In the genomic region with DNA sequence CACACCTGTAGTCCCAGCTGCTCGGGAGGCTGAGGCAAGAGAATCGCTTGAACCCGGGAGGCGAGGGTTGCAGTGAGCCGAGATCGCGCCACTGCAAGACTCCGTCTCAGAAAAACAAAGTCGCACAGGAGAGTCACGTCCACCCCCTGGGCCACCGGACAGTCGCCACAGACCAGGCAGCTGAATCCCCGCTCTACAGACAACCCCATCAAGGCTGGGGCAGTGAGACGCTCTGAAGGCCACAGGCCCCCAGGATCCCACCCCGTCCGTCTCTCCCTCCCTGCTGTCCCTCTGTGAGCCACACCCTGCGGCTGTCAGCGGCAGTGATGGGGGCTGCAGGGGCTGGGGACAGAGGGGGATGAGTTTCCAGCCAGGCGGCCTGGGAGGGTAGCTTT, we compare ENCODE assay signal across 13 cellular contexts. TPM values are rescaled to one million over a fixed set of nuclear protein-coding genes. Genes with fewer than 3 reads are reported as not detected.
DNase-seq lines count a peak whose midpoint lies in the region; ATAC-seq, FAIRE-seq and TF ChIP-seq lines count a peak whose summit lies in the region.
"Had no signal": no experiment of that assay in that cellular context is flagged by ENCODE, and none has a peak within 500 bp of the region (broad histone marks: within the 10 kb centered on the region; RNA-seq: fewer than 3 reads in every experiment).

No MANE protein-coding gene starts in this region.

- TF ChIP-seq POLR2A in A549 (IDR thresholded peaks at IDR 0.05; ENCODE audit: low read length) (no peak), esophagus muscularis mucosa (IDR thresholded peaks at IDR 0.05; ENCODE audit: low read depth) (no peak)

- H3K27ac Mint-ChIP-seq in neural progenitor cell: no peak overlapping the region
- H3K27ac Mint-ChIP-seq: activated T-cell treated with anti-CD3 and anti-CD28 coated beads, Interleukin-2, amount 50 U/mL, for 24 hours had no signal

- H3K4me3 Mint-ChIP-seq in neural progenitor cell: no peak overlapping the region
- H3K4me3 Mint-ChIP-seq: activated T-cell treated with anti-CD3 and anti-CD28 coated beads, Interleukin-2, amount 50 U/mL, for 24 hours had no signal

- no peaks in the 10 kb centered on the region for H4K20me1 ChIP-seq in PC-3 (ENCODE audit: low read length)
- H4K20me1 ChIP-seq in neural progenitor cell (ENCODE audit: low read depth): no peaks in the 10 kb centered on the region

- POLR2A ChIA-PET in A549 (lab: Yijun Ruan, JAX) (interaction anchor here (1.4 kb wide), 1 partner anchor 29 kb away, joined by 9 read pairs; no protein-coding TSS in a partner anchor), PC-3 (lab: Charles Lee; ENCODE audit: unreplicated experiment) (no interaction called here)

- no peaks in the 10 kb centered on the region for H3K36me3 Mint-ChIP-seq in neural progenitor cell

- H3K27ac ChIP-seq in A549 (peak overlapping the region; percentile 98 to 100), PC-3 (ENCODE audit: low read length) (peak overlapping the region; percentile 86), esophagus muscularis mucosa (replicated peaks in 1 of 4) (peak overlapping the region in 3 of 4 donors; percentile 37 to 61 (median 60)), neural progenitor cell (peak overlapping the region; percentile 80), small intestine (ENCODE audit: low read depth in 1 of 2, low read length in 1 of 2) (peak overlapping the region in 1 of 2 donors; percentile 24)

- H3K9me3 Mint-ChIP-seq in neural progenitor cell: no peaks in the 10 kb centered on the region
- H3K9me3 Mint-ChIP-seq: activated T-cell treated with anti-CD3 and anti-CD28 coated beads, Interleukin-2, amount 50 U/mL, for 24 hours had no signal

- H3F3A ChIP-seq in PC-3 (ENCODE audit: low read length, unreplicated experiment) (no peaks in the 10 kb centered on the region), neural progenitor cell (ENCODE audit: low read depth) (peaks cover 26% of the 10 kb centered on the region)

- peak in 1 of 2 experiments; percentile 6 for DNase-seq in A549 (ENCODE audit: low read depth in 1 of 2, low spot score in 1 of 2)
- no peak for DNase-seq in PC-3
- DNase-seq in esophagus muscularis mucosa (ENCODE audit: extremely low spot score): no peak
- DNase-seq in neural progenitor cell (ENCODE audit: low spot score): no peak
- DNase-seq in dermis blood vessel endothelial cell: no peak
- DNase-seq in NAMALWA (ENCODE audit: low spot score): no peak
- DNase-seq in small intestine: no peak
- no peak for DNase-seq in stimulated activated CD4-positive, alpha-beta T cell treated with anti-CD3 and anti-CD28 coated beads, Interleukin-2, amount 100 ng/mL, for 24 hours
- DNase-seq: activated T-cell treated with anti-CD3 and anti-CD28 coated beads, Interleukin-2, amount 50 U/mL, for 24 hours; anterior cingulate cortex; hypothalamus; NCI-H2081 treated with DMSO at 0.1 percent for 48 hours; transverse colon had no signal

- CTCF ChIA-PET in A549 (lab: Yijun Ruan, JAX): interaction anchor here (1.0 to 3.0 kb wide), 2 partner anchors 12 to 17 kb away, joined by 5 to 12 read pairs; no protein-coding TSS in a partner anchor
- CTCF ChIA-PET in PC-3 (lab: Charles Lee): no interaction called here

- ATAC-seq in A549: peak in 1 of 2 experiments; percentile 12; a peak in 3 of 6 replicates
- ATAC-seq in PC-3: no peak

- TF ChIP-seq RAD21 in A549 (conservative IDR thresholded peaks at IDR 0.05 in 1 of 2, IDR thresholded peaks at IDR 0.05 in 1 of 2): no peak

- H3K9ac ChIP-seq in PC-3 (ENCODE audit: low read length): peak overlapping the region; percentile 77
- no peak overlapping the region for H3K9ac ChIP-seq in neural progenitor cell

- H3K4me2 ChIP-seq in A549 (peak overlapping the region; percentile 74), PC-3 (ENCODE audit: low read length) (peak overlapping the region; percentile 93), neural progenitor cell (peak overlapping the region; percentile 62)

- TF ChIP-seq EP300 in A549 (IDR thresholded peaks at IDR 0.05) (no peak), esophagus muscularis mucosa (IDR thresholded peaks at IDR 0.05) (no peak)

- H3K4me1 Mint-ChIP-seq in neural progenitor cell: peaks cover 20% of the 10 kb centered on the region

- H2AFZ ChIP-seq in PC-3 (ENCODE audit: low read length) (peak overlapping the region; percentile 67), neural progenitor cell (replicated peaks) (peak overlapping the region; percentile 90)

- peaks cover 52% of the 10 kb centered on the region for H3K79me2 ChIP-seq in PC-3 (ENCODE audit: low read length)
- peaks cover 17% of the 10 kb centered on the region for H3K79me2 ChIP-seq in neural progenitor cell (ENCODE audit: low read depth)

- no peaks in the 10 kb centered on the region for H3K27me3 ChIP-seq in PC-3 (ENCODE audit: low read length)
- H3K27me3 ChIP-seq in esophagus muscularis mucosa: peaks cover 0 to 22% (median 0%) of the 10 kb centered on the region in 4 donors
- H3K27me3 ChIP-seq in neural progenitor cell: no peaks in the 10 kb centered on the region
- no peaks in the 10 kb centered on the region for H3K27me3 ChIP-seq in small intestine (ENCODE audit: control insufficient read depth in 2 of 2, insufficient read depth in 2 of 2, low read length in 2 of 2)

- WGBS in A549 (ENCODE audit: missing lambda C conversion rate): 70% methylated on average over 13 of the region's 19 CpGs
- WGBS in esophagus muscularis mucosa: 90% methylated on average over 16 of the region's 19 CpGs
- 83 to 88% (median 87%) methylated on average over 18 to 19 of the region's 19 CpGs for WGBS in small intestine, 3 donors

- H3K9me3 ChIP-seq in A549 (no peaks in the 10 kb centered on the region), PC-3 (ENCODE audit: low read length) (no peaks in the 10 kb centered on the region), esophagus muscularis mucosa (no peaks in the 10 kb centered on the region), neural progenitor cell (ENCODE audit: low read depth) (no peaks in the 10 kb centered on the region), small intestine (ENCODE audit: control insufficient read depth, low read depth) (no peaks in the 10 kb centered on the region)
- H3K9me3 ChIP-seq: transverse colon had no signal

- H3K4me1 ChIP-seq in A549: peaks cover 30% of the 10 kb centered on the region
- peaks cover 12% of the 10 kb centered on the region; the same call in 1 of the 2 replicates for H3K4me1 ChIP-seq in PC-3 (ENCODE audit: insufficient read depth, low read length)
- peaks cover 7 to 34% (median 13%) of the 10 kb centered on the region in 4 donors for H3K4me1 ChIP-seq in esophagus muscularis mucosa
- H3K4me1 ChIP-seq in neural progenitor cell: peaks cover 18% of the 10 kb centered on the region
- H3K4me1 ChIP-seq in small intestine (ENCODE audit: control insufficient read depth in 2 of 2, insufficient read depth in 1 of 2, low read depth in 1 of 2, low read length in 1 of 2): no peaks in the 10 kb centered on the region

- H3K9me2 ChIP-seq in PC-3 (replicated peaks; ENCODE audit: low read length): no peaks in the 10 kb centered on the region

- H3K36me3 ChIP-seq in PC-3 (ENCODE audit: low read depth, low read length) (no peaks in the 10 kb centered on the region), esophagus muscularis mucosa (no peaks in the 10 kb centered on the region), neural progenitor cell (no peaks in the 10 kb centered on the region), small intestine (ENCODE audit: control insufficient read depth in 2 of 2, insufficient read depth in 2 of 2, low read length in 2 of 2) (no peaks in the 10 kb centered on the region)
- H3K36me3 ChIP-seq: transverse colon had no signal

- intact Hi-C loops in PC-3 (cut with micrococcal nuclease): loop anchor here (2.0 kb wide), 1 partner anchor 15 kb away; the partner anchor contains the start of gene PTBP1
- intact Hi-C loops in esophagus muscularis mucosa (cut with DNase I): no loop called here

- peak overlapping the region; percentile 58 for H3K4me3 ChIP-seq in A549
- H3K4me3 ChIP-seq in PC-3 (ENCODE audit: low read length): peak overlapping the region; percentile 75
- peak overlapping the region in 3 of 4 donors; percentile 12 to 34 (median 18) for H3K4me3 ChIP-seq in esophagus muscularis mucosa
- peak overlapping the region; percentile 24 for H3K4me3 ChIP-seq in neural progenitor cell
- no peak overlapping the region for H3K4me3 ChIP-seq in small intestine (ENCODE audit: low read depth in 1 of 2, low read length in 2 of 2)

- no TSS peak for BruUV-seq in PC-3 (replicated peaks; lab: Mats Ljungman, UMichigan)

- no peak for TF ChIP-seq CTCF in A549 (IDR thresholded peaks at IDR 0.05)
- no peak for TF ChIP-seq CTCF in PC-3 (conservative IDR thresholded peaks at IDR 0.05; ENCODE audit: low read depth, low read length)
- no peak for TF ChIP-seq CTCF in esophagus muscularis mucosa (IDR thresholded peaks at IDR 0.05)
- TF ChIP-seq CTCF in neural progenitor cell (IDR thresholded peaks at IDR 0.05): no peak

- no peak for FAIRE-seq in A549 (lab: Jason Lieb, UNC)
- FAIRE-seq in small intestine (lab: Jason Lieb, UNC): no peak

- peaks cover 10% of the 10 kb centered on the region for H3K27me3 Mint-ChIP-seq in neural progenitor cell (ENCODE audit: insufficient read depth, low read depth)
- H3K27me3 Mint-ChIP-seq: activated T-cell treated with anti-CD3 and anti-CD28 coated beads, Interleukin-2, amount 50 U/mL, for 24 hours had no signal

RNA-seq across cellular contexts. Expression of gene PTBP1, which starts 15.5 kb away (rescaled TPM):
- polyA plus RNA-seq in A549 (2011; rRNA removed): 144 and 207 TPM in 2 replicates
- 326 and 379 TPM in 2 replicates for polyA plus RNA-seq in A549 (2012; cell fraction: cytosol; rRNA removed)
- 472 and 807 TPM in 2 replicates for polyA plus RNA-seq in A549 (2012; cell fraction: nucleus; rRNA removed)
- 264 to 299 TPM (median 285 TPM) in 3 replicates for polyA plus RNA-seq in A549 (2017; fragmentation: RNase III; extraction: RNeasy Plus Mini Kit Qiagen cat#74134 plus additional on column Dnase treatment)
- polyA minus RNA-seq in A549 (2011; rRNA and poly(A)+ RNA removed): 224 and 254 TPM in 2 replicates
- total RNA-seq in PC-3 (2014; rRNA removed): 395 and 412 TPM in 2 replicates
- 100 to 1,000 TPM in 1 of 4 donors, 10 to 100 TPM in 3; 76.8 to 110 (median 95.3) TPM for total RNA-seq in esophagus muscularis mucosa
- total RNA-seq in neural progenitor cell (ENCODE audit: low replicate concordance): 237 and 543 TPM in 2 replicates
- 123 and 212 TPM in 2 replicates for total RNA-seq in dermis blood vessel endothelial cell
- polyA plus RNA-seq in small intestine: 100 to 1,000 TPM; 109 to 149 (median 131) TPM

RNA-seq across cellular contexts. Expression of gene MISP, which starts 30.9 kb away (rescaled TPM):
- polyA plus RNA-seq in A549 (2011; rRNA removed): 38.3 and 46.5 TPM in 2 replicates
- 44.9 and 58.4 TPM in 2 replicates for polyA plus RNA-seq in A549 (2012; cell fraction: cytosol; rRNA removed)
- 75.9 and 95.3 TPM in 2 replicates for polyA plus RNA-seq in A549 (2012; cell fraction: nucleus; rRNA removed)
- polyA plus RNA-seq in A549 (2017; fragmentation: RNase III; extraction: RNeasy Plus Mini Kit Qiagen cat#74134 plus additional on column Dnase treatment): 56.9 to 62.7 TPM (median 61.4 TPM) in 3 replicates
- 43.2 and 57.3 TPM in 2 replicates for polyA minus RNA-seq in A549 (2011; rRNA and poly(A)+ RNA removed)
- 115 and 130 TPM in 2 replicates for total RNA-seq in PC-3 (2014; rRNA removed)
- total RNA-seq in esophagus muscularis mucosa: 1 to 10 TPM in 1 of 4 donors, not detected in 3; 2.0 TPM
- total RNA-seq in neural progenitor cell (ENCODE audit: low replicate concordance): not detected in 2 replicates
- total RNA-seq in dermis blood vessel endothelial cell: 0.05 TPM in 1 of 2 replicates, not detected in the other
- 100 to 1,000 TPM; 189 to 644 (median 550) TPM for polyA plus RNA-seq in small intestine

RNA-seq across cellular contexts. Expression of gene PLPPR3, which starts 40.0 kb away (rescaled TPM):
- polyA plus RNA-seq in A549 (2011; rRNA removed) (2.6 and 3.2 TPM in 2 replicates), A549 (2017; fragmentation: RNase III; extraction: RNeasy Plus Mini Kit Qiagen cat#74134 plus additional on column Dnase treatment) (3.5 to 4.2 TPM (median 3.7 TPM) in 3 replicates), small intestine (under 1 TPM in 1 of 3 donors, not detected in 2; 0.57 TPM)
- 4.1 and 7.6 TPM in 2 replicates for polyA plus RNA-seq in A549 (2012; cell fraction: cytosol; rRNA removed)
- 9.8 and 12.3 TPM in 2 replicates for polyA plus RNA-seq in A549 (2012; cell fraction: nucleus; rRNA removed)
- 4.2 and 6.4 TPM in 2 replicates for polyA minus RNA-seq in A549 (2011; rRNA and poly(A)+ RNA removed)
- total RNA-seq in PC-3 (2014; rRNA removed) (not detected in 2 replicates), esophagus muscularis mucosa (not detected), neural progenitor cell (ENCODE audit: low replicate concordance) (15.6 and 91.6 TPM in 2 replicates), dermis blood vessel endothelial cell (under 0.01 TPM in 1 of 2 replicates, not detected in the other)
- total RNA-seq: transverse colon had no signal

RNA-seq across cellular contexts. Expression of gene AZU1, which starts 45.8 kb away (rescaled TPM):
- polyA plus RNA-seq in A549 (2011; rRNA removed) (0.15 and 0.31 TPM in 2 replicates), A549 (2017; fragmentation: RNase III; extraction: RNeasy Plus Mini Kit Qiagen cat#74134 plus additional on column Dnase treatment) (0.26 to 0.55 TPM (median 0.32 TPM) in 3 replicates), small intestine (not detected)
- polyA plus RNA-seq in A549 (2012; cell fraction: cytosol; rRNA removed): 0.16 and 0.26 TPM in 2 replicates
- 4.7 and 5.9 TPM in 2 replicates for polyA plus RNA-seq in A549 (2012; cell fraction: nucleus; rRNA removed)
- polyA minus RNA-seq in A549 (2011; rRNA and poly(A)+ RNA removed): not detected in 2 replicates
- total RNA-seq in PC-3 (2014; rRNA removed) (not detected in 2 replicates), esophagus muscularis mucosa (1 to 10 TPM in 1 of 4 donors, under 1 TPM in 1, not detected in 2; 0.40 to 1.3 TPM), neural progenitor cell (ENCODE audit: low replicate concordance) (1.0 and 2.0 TPM in 2 replicates), dermis blood vessel endothelial cell (not detected in 2 replicates)
- total RNA-seq: transverse colon had no signal

RNA-seq across cellular contexts. Expression of gene PRTN3, which starts 59.0 kb away (rescaled TPM):
- polyA plus RNA-seq in A549 (2011; rRNA removed): 0.21 and 0.36 TPM in 2 replicates
- polyA plus RNA-seq in A549 (2012; cell fraction: cytosol; rRNA removed): 0.53 and 0.69 TPM in 2 replicates
- polyA plus RNA-seq in A549 (2012; cell fraction: nucleus; rRNA removed): 0.34 and 0.65 TPM in 2 replicates
- polyA plus RNA-seq in A549 (2017; fragmentation: RNase III; extraction: RNeasy Plus Mini Kit Qiagen cat#74134 plus additional on column Dnase treatment): 0.18 to 0.39 TPM (median 0.24 TPM) in 3 replicates
- polyA minus RNA-seq in A549 (2011; rRNA and poly(A)+ RNA removed): 0.44 TPM in 1 of 2 replicates, not detected in the other
- 0.29 and 0.40 TPM in 2 replicates for total RNA-seq in PC-3 (2014; rRNA removed)
- total RNA-seq in esophagus muscularis mucosa: 1 to 10 TPM in 1 of 4 donors, not detected in 3; 1.2 TPM
- total RNA-seq in neural progenitor cell (ENCODE audit: low replicate concordance): 0.28 TPM in 1 of 2 replicates, not detected in the other
- total RNA-seq in dermis blood vessel endothelial cell: not detected in 2 replicates
- not detected for polyA plus RNA-seq in small intestine
- total RNA-seq: transverse colon had no signal

Comparison
In these comparisons a context has a peak if more than half of its experiments do, and no peak if none do; other contexts are left out.
1. H3K4me3 ChIP-seq: peak in A549 (single experiment), PC-3 (single experiment), esophagus muscularis mucosa (3 of 4) and neural progenitor cell (single experiment); none in small intestine (0 of 2).
2. RNA of gene MISP, which starts 30.9 kb away (total RNA-seq): 115 to 130 TPM in PC-3; 2.0 TPM in esophagus muscularis mucosa, not detected in neural progenitor cell and 0.05 TPM in dermis blood vessel endothelial cell; every median in the first group is over 10 times any median in the second.
3. RNA of gene PLPPR3, which starts 40.0 kb away (total RNA-seq): 15.6 to 91.6 TPM in neural progenitor cell; not detected in PC-3, not detected in esophagus muscularis mucosa and under 0.01 TPM in dermis blood vessel endothelial cell; every median in the first group is over 10 times any median in the second.
4. Peak in every context shown above with its lines, with median percentiles within 50 percentile points of each other: H3K4me2 ChIP-seq.